ENCODE assay signal across 8 cellular contexts in the genomic region with DNA sequence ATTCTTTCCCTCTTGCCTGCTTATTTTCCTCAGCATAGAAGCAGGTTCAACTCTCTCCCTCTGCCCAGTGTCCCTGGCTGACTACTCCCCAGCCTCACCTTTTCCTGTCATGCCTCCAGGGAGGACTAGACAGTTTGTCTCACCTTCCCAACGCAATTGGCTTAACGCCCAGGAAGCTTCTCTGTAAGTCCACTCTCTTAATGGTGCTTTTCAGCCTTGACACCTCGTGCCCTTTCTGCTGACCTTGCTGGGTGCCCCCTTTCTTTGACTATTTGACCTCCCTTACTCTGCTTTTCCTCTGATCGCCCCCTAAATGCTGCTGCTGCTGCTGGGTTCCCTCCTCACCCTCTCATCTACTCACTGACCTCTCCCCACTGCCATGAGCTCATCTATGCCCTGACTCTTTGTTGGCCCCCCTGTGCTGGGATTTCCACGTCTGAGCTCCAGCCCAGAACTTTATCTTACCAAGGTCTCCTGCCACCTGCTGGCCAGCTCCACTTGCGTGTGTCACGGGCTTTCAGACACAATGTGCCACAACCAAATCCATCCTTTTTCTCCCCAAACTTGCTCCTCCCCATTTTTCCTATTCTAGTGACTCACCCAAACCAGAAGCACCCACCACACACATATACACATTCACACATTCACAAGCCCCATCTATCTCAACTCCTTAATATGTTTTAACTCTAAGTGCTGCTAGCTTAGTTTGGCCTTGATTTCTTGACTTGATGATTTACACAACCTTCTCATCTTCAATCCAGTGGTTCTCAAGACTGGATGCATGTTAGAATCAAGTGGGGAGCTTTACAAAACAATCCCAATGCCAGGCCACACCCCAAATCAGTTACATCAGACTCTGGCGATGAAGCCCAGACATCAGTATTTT. TPM values are rescaled to one million over a fixed set of nuclear protein-coding genes. Genes with fewer than 3 reads are reported as not detected.
DNase-seq lines count a peak whose midpoint lies in the region; ATAC-seq, FAIRE-seq and TF ChIP-seq lines count a peak whose summit lies in the region.

No MANE protein-coding gene starts in this region.

- FAIRE-seq in pancreas (lab: Jason Lieb, UNC) = no peak

- no peaks in the 10 kb centered on the region for H3K9me3 ChIP-seq in pancreas

- H3K36me3 ChIP-seq in pancreas = no peaks in the 10 kb centered on the region

- WGBS in pancreas, 2 donors = 23 to 24% methylated on average over 8 of the region's 8 CpGs

- intact Hi-C loops in pancreas (cut with DNase I) = no loop called here

- H3K27me3 ChIP-seq in pancreas = no peaks in the 10 kb centered on the region

- H3K27ac ChIP-seq in pancreas = no peak overlapping the region

- TF ChIP-seq CTCF in pancreas (IDR thresholded peaks at IDR 0.05) = peak; percentile 26 to 43 (median 39)

- H3K4me3 ChIP-seq in pancreas = no peak overlapping the region

- ATAC-seq in pancreas (peak; percentile 73 to 88 (median 84)), HG03280 (IDR thresholded peaks at IDR 0.05; ENCODE audit: unreplicated experiment) (no peak), GM18519 (IDR thresholded peaks at IDR 0.05; ENCODE audit: low FRiP score, unreplicated experiment) (no peak)

- DNase-seq in SKM-1 treated with dmso at 0.1 percent for 144 hours (lab: John Stamatoyannopoulos, UW; ENCODE audit: unreplicated experiment) = peak; percentile 23
- DNase-seq in SKM-1 (lab: John Stamatoyannopoulos, UW; ENCODE audit: unreplicated experiment) = no peak
- peak; percentile 20 for DNase-seq in NCI-H460 (ENCODE audit: extremely low read depth, low read depth)
- DNase-seq in activated T-cell treated with anti-CD3 and anti-CD28 coated beads for 24 hours (ENCODE audit: low read depth) = peak; percentile 20
- DNase-seq in fibroblast of peridontal ligament (ENCODE audit: extremely low read depth) = peak; percentile 59
- peak in 3 of 6 donors; percentile 45 to 55 (median 54) for DNase-seq in pancreas

- H3K4me1 ChIP-seq in pancreas = no peaks in the 10 kb centered on the region

RNA-seq across cellular contexts. Expression of a gene that starts 16.6 kb away (rescaled TPM):
- not detected in 2 replicates for total RNA-seq in NCI-H460 (2014; rRNA removed; shearing (Covaris generic))
- polyA plus RNA-seq in NCI-H460 (2014; cell fraction: nucleus; rRNA removed) = not detected in 2 replicates
- total RNA-seq in pancreas = not detected
- polyA plus RNA-seq in pancreas = not detected

RNA-seq across cellular contexts. Expression of a gene that starts 19.1 kb away (rescaled TPM):
- total RNA-seq in NCI-H460 (2014; rRNA removed; shearing (Covaris generic)) = 50.6 and 53.4 TPM in 2 replicates
- 22.5 and 39.8 TPM in 2 replicates for polyA plus RNA-seq in NCI-H460 (2014; cell fraction: nucleus; rRNA removed)
- 10 to 100 TPM; 17.6 to 35.7 (median 21.7) TPM for total RNA-seq in pancreas
- polyA plus RNA-seq in pancreas = 10 to 100 TPM; 20.1 to 37.7 TPM

Comparison
In these comparisons a context has a peak if more than half of its experiments do, and no peak if none do; other contexts are left out.
1. ATAC-seq: peak in pancreas (4 of 4); none in HG03280 (single experiment) and GM18519 (single experiment).